8 cellular contexts compared by ENCODE assay signal in the genomic region with DNA sequence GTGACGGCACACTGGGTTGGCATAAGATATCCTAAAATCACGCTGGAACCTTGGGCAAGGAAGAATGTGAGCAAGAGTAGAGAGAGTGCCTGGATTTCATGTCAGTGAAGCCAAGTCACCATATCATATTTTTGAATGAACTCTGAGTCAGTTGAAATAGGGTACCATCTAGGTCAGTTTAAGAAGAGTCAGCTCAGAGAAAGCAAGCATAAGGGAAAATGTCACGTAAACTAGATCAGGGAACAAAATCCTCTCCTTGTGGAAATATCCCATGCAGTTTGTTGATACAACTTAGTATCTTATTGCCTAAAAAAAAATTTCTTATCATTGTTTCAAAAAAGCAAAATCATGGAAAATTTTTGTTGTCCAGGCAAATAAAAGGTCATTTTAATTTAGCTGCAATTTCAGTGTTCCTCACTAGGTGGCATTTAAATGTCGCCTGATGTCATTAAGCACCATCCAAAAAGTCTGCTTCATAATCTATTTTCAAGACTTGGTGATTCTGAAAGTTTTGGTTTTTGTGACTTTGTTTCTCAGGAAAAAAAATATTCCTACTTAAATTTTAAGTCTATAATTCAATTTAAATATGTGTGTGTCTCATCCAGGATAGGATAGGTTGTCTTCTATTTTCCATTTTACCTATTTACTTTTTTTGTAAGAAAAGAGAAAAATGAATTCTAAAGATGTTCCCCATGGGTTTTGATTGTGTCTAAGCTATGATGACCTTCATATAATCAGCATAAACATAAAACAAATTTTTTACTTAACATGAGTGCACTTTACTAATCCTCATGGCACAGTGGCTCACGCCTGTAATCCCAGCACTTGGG. TPM values are rescaled to one million over a fixed set of nuclear protein-coding genes. Genes with fewer than 3 reads are reported as not detected.
A peak's percentile ranks its signal among the peaks of the same experiment; 100 is the strongest.
DNase-seq lines count a peak whose midpoint lies in the region; ATAC-seq and TF ChIP-seq lines count a peak whose summit lies in the region.

No MANE protein-coding gene starts in this region.

- H3K9me3 ChIP-seq in osteoblast (ENCODE audit: low read depth, low read length) = no peaks in the 10 kb centered on the region

- ATAC-seq in HG03135 (IDR thresholded peaks at IDR 0.05; ENCODE audit: unreplicated experiment) = no peak

- H2AFZ ChIP-seq in osteoblast (ENCODE audit: low read length) = no peak overlapping the region

- H3K4me3 ChIP-seq in osteoblast (ENCODE audit: insufficient read depth, low read length) = no peak overlapping the region

- H3K4me1 ChIP-seq in osteoblast (ENCODE audit: insufficient read depth, low read length) = no peaks in the 10 kb centered on the region

- H4K20me1 ChIP-seq in osteoblast (ENCODE audit: insufficient read depth, low read length) = no peaks in the 10 kb centered on the region

- TF ChIP-seq POLR2A in erythroblast (IDR thresholded peaks at IDR 0.05; ENCODE audit: low read length) = peak; percentile 20

- in situ Hi-C loops in SK-MEL-5 (cut with HindIII; ENCODE audit: low pct_unique_long_range_greater_than_20kb, low sequenced_read_pairs) = no loop called here

- DNase-seq in NCI-H524 (lab: John Stamatoyannopoulos, UW) = peak; percentile 14 to 67
- no peak for DNase-seq in NCI-H524 treated with DMSO at 0.1 percent for 48 hours (lab: John Stamatoyannopoulos, UW)
- peak; percentile 50 for DNase-seq in HT-29 (ENCODE audit: low spot score)
- peak; percentile 71 for DNase-seq in SK-MEL-5 (ENCODE audit: low read depth, low spot score)
- DNase-seq in erythroblast (lab: John Stamatoyannopoulos, UW) = peak; percentile 69 to 77
- DNase-seq in osteoblast (ENCODE audit: insufficient read length, low spot score, missing footprints) = no peak
- no peak for DNase-seq in NCI-H128 (lab: John Stamatoyannopoulos, UW; ENCODE audit: unreplicated experiment)

- no peaks in the 10 kb centered on the region for H3K36me3 ChIP-seq in osteoblast (ENCODE audit: insufficient read depth, low read length)

- no peaks in the 10 kb centered on the region for H3K79me2 ChIP-seq in osteoblast (ENCODE audit: insufficient read depth, low read length)

- H3K27me3 ChIP-seq in osteoblast (ENCODE audit: insufficient read depth, low read length) = no peaks in the 10 kb centered on the region

- TF ChIP-seq CTCF in osteoblast (IDR thresholded peaks at IDR 0.05; ENCODE audit: extremely low read depth, low read depth, low read length) = peak; percentile 47

- H3K27ac ChIP-seq in osteoblast (ENCODE audit: low read depth, low read length) = no peak overlapping the region

- no peak overlapping the region for H3K4me2 ChIP-seq in osteoblast (ENCODE audit: insufficient read depth, low read length)

RNA-seq across cellular contexts. Expression of gene RSAD2, which starts 19.6 kb away (rescaled TPM):
- total RNA-seq in HT-29 (2014; rRNA removed; shearing (Covaris generic)) = 0.78 and 1.6 TPM in 2 replicates
- 0.48 TPM in 1 of 2 replicates, not detected in the other for total RNA-seq in SK-MEL-5 (2014; rRNA removed; shearing (Covaris generic))
- polyA plus RNA-seq in SK-MEL-5 (2015; cell fraction: cytosol; rRNA removed) = 0.04 TPM in 1 of 2 replicates, not detected in the other
- 0.16 TPM in 1 of 2 replicates, not detected in the other for polyA plus RNA-seq in SK-MEL-5 (2015; cell fraction: nucleus; rRNA removed)
- 0.29 and 0.72 TPM in 2 replicates for total RNA-seq in osteoblast

RNA-seq across cellular contexts. Expression of gene RNF144A, which starts 20.1 kb away (rescaled TPM):
- total RNA-seq in HT-29 (2014; rRNA removed; shearing (Covaris generic)) = 0.10 and 2.0 TPM in 2 replicates
- total RNA-seq in SK-MEL-5 (2014; rRNA removed; shearing (Covaris generic)) = 83.1 and 85.8 TPM in 2 replicates
- 97.0 and 97.6 TPM in 2 replicates for polyA plus RNA-seq in SK-MEL-5 (2015; cell fraction: cytosol; rRNA removed)
- polyA plus RNA-seq in SK-MEL-5 (2015; cell fraction: nucleus; rRNA removed) = 63.4 and 78.2 TPM in 2 replicates
- total RNA-seq in osteoblast = 15.9 and 18.0 TPM in 2 replicates

RNA-seq across cellular contexts. Expression of gene CMPK2, which starts 31.4 kb away (rescaled TPM):
- 5.5 and 16.5 TPM in 2 replicates for total RNA-seq in HT-29 (2014; rRNA removed; shearing (Covaris generic))
- total RNA-seq in SK-MEL-5 (2014; rRNA removed; shearing (Covaris generic)) = 2.6 and 3.8 TPM in 2 replicates
- 1.3 and 2.9 TPM in 2 replicates for polyA plus RNA-seq in SK-MEL-5 (2015; cell fraction: cytosol; rRNA removed)
- 0.62 TPM in 1 of 2 replicates, not detected in the other for polyA plus RNA-seq in SK-MEL-5 (2015; cell fraction: nucleus; rRNA removed)
- total RNA-seq in osteoblast = 2.1 and 2.2 TPM in 2 replicates

Comparison
In these comparisons a context has a peak if more than half of its experiments do, and no peak if none do; other contexts are left out.
1. DNase-seq: peak in NCI-H524 (2 of 2), HT-29 (single experiment), SK-MEL-5 (single experiment) and erythroblast (2 of 2); none in NCI-H524 treated with DMSO at 0.1 percent for 48 hours (single experiment), osteoblast (single experiment) and NCI-H128 (single experiment).